In the genomic region with DNA sequence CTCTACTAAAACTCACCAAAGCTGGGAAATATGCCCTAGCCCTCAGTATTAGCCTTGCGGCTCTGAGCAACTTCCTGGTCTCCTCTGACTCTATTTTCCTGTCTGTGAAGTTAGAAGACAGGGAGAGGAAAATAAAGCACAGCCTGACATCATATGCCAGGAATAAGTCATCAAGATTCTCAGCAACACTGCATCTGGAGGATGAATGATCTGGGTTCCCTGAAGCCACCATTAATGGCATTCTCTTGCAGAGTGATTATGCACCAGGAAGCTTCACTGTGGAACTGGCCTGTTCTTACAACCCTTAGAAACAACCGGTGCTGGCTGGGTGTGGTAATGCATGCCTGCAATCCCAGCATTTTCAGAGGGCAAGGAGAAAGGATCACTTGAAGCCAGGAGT, we compare ENCODE assay signal across 22 cellular contexts. TPM values are rescaled to one million over a fixed set of nuclear protein-coding genes. Genes with fewer than 3 reads are reported as not detected.
A peak's percentile ranks its signal among the peaks of the same experiment; 100 is the strongest.
DNase-seq lines count a peak whose midpoint lies in the region; ATAC-seq and TF ChIP-seq lines count a peak whose summit lies in the region.
"Had no signal": no experiment of that assay in that cellular context is flagged by ENCODE, and none has a peak within 500 bp of the region (broad histone marks: within the 10 kb centered on the region; RNA-seq: fewer than 3 reads in every experiment).

No MANE protein-coding gene starts in this region.

- DNase-seq in DMS 273 (lab: John Stamatoyannopoulos, UW; ENCODE audit: unreplicated experiment) (peak; percentile 4), DMS 273 treated with DMSO at 0.1 percent for 48 hours (lab: John Stamatoyannopoulos, UW) (no peak), endodermal cell (peak; percentile 60), iPS-NIHi7 (ENCODE audit: extremely low spot score) (peak; percentile 20), smooth muscle cell (lab: John Stamatoyannopoulos, UW; ENCODE audit: unreplicated experiment) (no peak), HuH-7.5 (ENCODE audit: low spot score) (no peak)
- no peak for DNase-seq in effector CD4-positive, alpha-beta T cell
- DNase-seq: activated CD4-positive, alpha-beta T cell treated with anti-CD3 and anti-CD28 coated beads, Interleukin-2, amount 10 ng/mL, durations not matched to agents 7 days and 5 days; activated naive CD8-positive, alpha-beta T cell treated with anti-CD3 and anti-CD28 coated beads for 36 hours; hypothalamus; kidney; NCI-H1436 treated with DMSO at 0.1 percent for 48 hours; NCI-H2171 treated with DMSO at 0.1 percent for 48 hours; NCI-H774; nephron progenitor cell; OCI-M1; posterior cingulate gyrus; SHP77; stimulated activated CD4-positive, alpha-beta T cell treated with anti-CD3 and anti-CD28 coated beads, Interleukin-12 subunit alpha, Interleukin-12 subunit beta, amount 100 ng/mL, for 4 hours; T-cell had no signal

- no peak overlapping the region for H3K9ac ChIP-seq in endodermal cell (ENCODE audit: extremely low read depth, low read length, poor library complexity, severe bottlenecking)
- H3K9ac ChIP-seq in smooth muscle cell (ENCODE audit: low read depth): no peak overlapping the region

- H3K27ac Mint-ChIP-seq in endodermal cell: no peak overlapping the region
- H3K27ac Mint-ChIP-seq: activated CD4-positive, alpha-beta T cell treated with anti-CD3 and anti-CD28 coated beads, Interleukin-2, amount 10 ng/mL, durations not matched to agents 7 days and 5 days; activated naive CD8-positive, alpha-beta T cell treated with anti-CD3 and anti-CD28 coated beads for 36 hours; nephron progenitor cell; T-cell had no signal

- TF ChIP-seq CTCF in endodermal cell (conservative IDR thresholded peaks at IDR 0.05) (no peak), smooth muscle cell (IDR thresholded peaks at IDR 0.05; ENCODE audit: borderline replicate concordance, insufficient read depth, poor library complexity, severe bottlenecking) (no peak)

- no peak overlapping the region for H3K4me3 Mint-ChIP-seq in endodermal cell
- H3K4me3 Mint-ChIP-seq: activated CD4-positive, alpha-beta T cell treated with anti-CD3 and anti-CD28 coated beads, Interleukin-2, amount 10 ng/mL, durations not matched to agents 7 days and 5 days; activated naive CD8-positive, alpha-beta T cell treated with anti-CD3 and anti-CD28 coated beads for 36 hours; nephron progenitor cell; T-cell had no signal

- H4K20me1 ChIP-seq in smooth muscle cell (ENCODE audit: low read depth): no peaks in the 10 kb centered on the region

- H3K27ac ChIP-seq in endodermal cell (ENCODE audit: low read depth, low read length): no peak overlapping the region
- H3K27ac ChIP-seq in smooth muscle cell (ENCODE audit: low read depth): no peak overlapping the region
- H3K27ac ChIP-seq: 22Rv1 had no signal

- H3K4me1 ChIP-seq in endodermal cell (ENCODE audit: control insufficient read depth, insufficient read depth, low read length) (peaks cover 7% of the 10 kb centered on the region), smooth muscle cell (ENCODE audit: low read depth) (peaks cover 17% of the 10 kb centered on the region)

- no peaks in the 10 kb centered on the region for H3K79me2 ChIP-seq in smooth muscle cell (ENCODE audit: low read depth)

- no peak for ATAC-seq in GM19397 (IDR thresholded peaks at IDR 0.05; ENCODE audit: unreplicated experiment)
- ATAC-seq: T-cell had no signal

- no peaks in the 10 kb centered on the region for H3K27me3 ChIP-seq in endodermal cell (ENCODE audit: control insufficient read depth, insufficient read depth, low read length, poor library complexity, severe bottlenecking)
- H3K27me3 ChIP-seq in smooth muscle cell (ENCODE audit: low read depth): no peaks in the 10 kb centered on the region

- 84% methylated on average over 2 of the region's 2 CpGs; no CpG with 5 or more reads in 1 of the 2 experiments for WGBS in endodermal cell (ENCODE audit: insufficient coverage in 1 of 2, insufficient read length in 1 of 2), 2 experiments
- WGBS in smooth muscle cell (ENCODE audit: low lambda C conversion rate): 44% methylated on average over 2 of the region's 2 CpGs

- no peak overlapping the region for H3K4me3 ChIP-seq in endodermal cell (ENCODE audit: low read length)
- H3K4me3 ChIP-seq in smooth muscle cell: no peak overlapping the region

- H3F3A ChIP-seq in smooth muscle cell (ENCODE audit: low read depth): no peaks in the 10 kb centered on the region

- H3K9me3 ChIP-seq in endodermal cell (ENCODE audit: control insufficient read depth, low read length) (no peaks in the 10 kb centered on the region), smooth muscle cell (replicated peaks; ENCODE audit: low read depth) (no peaks in the 10 kb centered on the region)

- no peaks in the 10 kb centered on the region for H3K27me3 Mint-ChIP-seq in endodermal cell (ENCODE audit: insufficient read depth)
- H3K27me3 Mint-ChIP-seq: activated CD4-positive, alpha-beta T cell treated with anti-CD3 and anti-CD28 coated beads, Interleukin-2, amount 10 ng/mL, durations not matched to agents 7 days and 5 days; activated naive CD8-positive, alpha-beta T cell treated with anti-CD3 and anti-CD28 coated beads for 36 hours had no signal

- H3K4me1 Mint-ChIP-seq in endodermal cell: peaks cover 20% of the 10 kb centered on the region
- H3K4me1 Mint-ChIP-seq: activated CD4-positive, alpha-beta T cell treated with anti-CD3 and anti-CD28 coated beads, Interleukin-2, amount 10 ng/mL, durations not matched to agents 7 days and 5 days; activated naive CD8-positive, alpha-beta T cell treated with anti-CD3 and anti-CD28 coated beads for 36 hours; T-cell had no signal

- H3K36me3 ChIP-seq in endodermal cell (ENCODE audit: control insufficient read depth, insufficient read depth, low read length): no peaks in the 10 kb centered on the region
- no peaks in the 10 kb centered on the region for H3K36me3 ChIP-seq in smooth muscle cell (ENCODE audit: low read depth)

- no peaks in the 10 kb centered on the region for H3K36me3 Mint-ChIP-seq in endodermal cell (ENCODE audit: low read depth)
- H3K36me3 Mint-ChIP-seq: activated naive CD8-positive, alpha-beta T cell treated with anti-CD3 and anti-CD28 coated beads for 36 hours; T-cell had no signal

- H3K4me2 ChIP-seq in smooth muscle cell: no peak overlapping the region

- peak overlapping the region; percentile 73 for H2AFZ ChIP-seq in smooth muscle cell (ENCODE audit: low read depth)

- no peaks in the 10 kb centered on the region for H3K9me3 Mint-ChIP-seq in endodermal cell
- H3K9me3 Mint-ChIP-seq: activated CD4-positive, alpha-beta T cell treated with anti-CD3 and anti-CD28 coated beads, Interleukin-2, amount 10 ng/mL, durations not matched to agents 7 days and 5 days; activated naive CD8-positive, alpha-beta T cell treated with anti-CD3 and anti-CD28 coated beads for 36 hours; nephron progenitor cell; T-cell had no signal

RNA-seq across cellular contexts. Expression of gene ADGRF5, which starts 12.4 kb away (rescaled TPM):
- total RNA-seq in endodermal cell: not detected
- polyA plus RNA-seq in endodermal cell (2013, experiment 1 of 2): not detected
- not detected for polyA plus RNA-seq in endodermal cell (2013, experiment 2 of 2)
- 0.13 TPM in 1 of 2 replicates, not detected in the other for total RNA-seq in smooth muscle cell
- polyA plus RNA-seq in smooth muscle cell: not detected in 2 replicates
- total RNA-seq: activated CD4-positive, alpha-beta T cell treated with anti-CD3 and anti-CD28 coated beads, Interleukin-2, amount 10 ng/mL, durations not matched to agents 7 days and 5 days; activated naive CD8-positive, alpha-beta T cell treated with anti-CD3 and anti-CD28 coated beads for 36 hours had no signal

Comparison
In these comparisons a context has a peak if more than half of its experiments do, and no peak if none do; other contexts are left out.
1. DNase-seq: peak in DMS 273 (single experiment), endodermal cell (single experiment) and iPS-NIHi7 (single experiment); none in DMS 273 treated with DMSO at 0.1 percent for 48 hours (single experiment), smooth muscle cell (single experiment), effector CD4-positive, alpha-beta T cell (single experiment) and HuH-7.5 (single experiment).